28 cellular contexts compared by ENCODE assay signal in the genomic region with DNA sequence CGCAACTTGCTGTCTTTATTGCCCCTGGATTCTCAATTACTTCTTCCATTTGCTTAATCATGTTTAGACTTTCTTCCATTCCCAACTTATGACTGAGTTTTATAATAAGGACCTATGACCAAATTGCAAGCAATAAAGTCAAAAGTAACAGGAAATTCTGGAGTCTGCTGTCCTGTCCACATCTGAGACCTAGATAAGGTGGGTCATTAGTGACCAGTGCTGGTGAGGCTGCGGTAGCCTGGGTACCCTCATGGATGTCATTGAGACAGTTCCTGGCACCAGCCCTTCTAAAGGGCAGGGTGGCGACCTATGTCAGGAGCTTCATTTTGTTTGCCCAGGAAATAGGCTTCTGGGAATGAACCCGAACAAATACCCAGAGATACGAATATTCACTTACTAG.
"Had no signal": no experiment of that assay in that cellular context is flagged by ENCODE, and none has a peak within 500 bp of the region (broad histone marks: within the 10 kb centered on the region; RNA-seq: fewer than 3 reads in every experiment).

No MANE protein-coding gene starts in this region.

- H3K36me3 ChIP-seq: heart right ventricle, left lung, lower lobe of right lung, neural progenitor cell, neutrophil, right atrium auricular region, right lobe of liver, spleen, stomach, thyroid gland, upper lobe of right lung had no signal

- H3K4me3 ChIP-seq: heart right ventricle, hepatocyte, left lung, lower lobe of right lung, neural progenitor cell, right atrium auricular region, right lobe of liver, skin epidermis, spleen, stomach, testis, thyroid gland, upper lobe of right lung had no signal

- ATAC-seq: heart right ventricle; left cardiac atrium; left lung; lower lobe of right lung; natural killer cell; right lobe of liver; stimulated activated naive B cell treated with anti-CD40 and anti-IgM and Interleukin-4, amounts not matched to agents 10 μg/mL and 1 μg/mL and 100 μg/mL, for 72 hours; stimulated activated naive CD8-positive, alpha-beta T cell treated with anti-CD3 and anti-CD28 coated beads, Interleukin-15, Interleukin-2, amounts not matched to agents 100 U/mL and 50 U/mL, for 24 hours; upper lobe of right lung had no signal

- H3K9me3 ChIP-seq: heart right ventricle, left lung, lower lobe of right lung, neutrophil, right atrium auricular region, right lobe of liver, spleen, stomach, testis, thyroid gland, upper lobe of right lung had no signal

- H3K27me3 ChIP-seq: heart right ventricle, hepatocyte, left lung, neural progenitor cell, neutrophil, right atrium auricular region, right lobe of liver, spleen, stomach, testis, thyroid gland, upper lobe of right lung had no signal

- FAIRE-seq: urothelium cell line had no signal

- H3K4me1 ChIP-seq: heart right ventricle, left lung, lower lobe of right lung, neural progenitor cell, parathyroid adenoma, right atrium auricular region, right lobe of liver, spleen, stomach, testis, thyroid gland, upper lobe of right lung had no signal

- H3K27ac ChIP-seq: heart right ventricle, hepatocyte, left lung, lower lobe of right lung, neural progenitor cell, neutrophil, parathyroid adenoma, right atrium auricular region, right lobe of liver, skin epidermis, spleen, stomach, testis, thyroid gland, upper lobe of right lung had no signal

- DNase-seq: heart right ventricle; islet precursor cell; kidney glomerular epithelial cell; left cardiac atrium; left lung; lower lobe of right lung; mammary epithelial cell; mesenchymal stem cell; naive B cell; natural killer cell; nephron progenitor cell; occipital lobe; right lobe of liver; spleen; stimulated activated naive B cell treated with anti-CD40 and anti-IgM and Interleukin-4, amounts not matched to agents 10 μg/mL and 1 μg/mL and 100 μg/mL, for 72 hours; stimulated activated naive CD8-positive, alpha-beta T cell treated with anti-CD3 and anti-CD28 coated beads, Interleukin-15, Interleukin-2, amounts not matched to agents 100 U/mL and 50 U/mL, for 24 hours; stomach; testis; thyroid gland; trophoblast cell had no signal
